Comparison of ENCODE assay signal across 10 cellular contexts in genomic region chr3:8482960-8483665, GRCh38. TPM values are rescaled to one million over a fixed set of nuclear protein-coding genes. Genes with fewer than 3 reads are reported as not detected.
DNase-seq lines count a peak whose midpoint lies in the region; ATAC-seq, FAIRE-seq and TF ChIP-seq lines count a peak whose summit lies in the region.
"Had no signal": no experiment of that assay in that cellular context is flagged by ENCODE, and none has a peak within 500 bp of the region (broad histone marks: within the 10 kb centered on the region; RNA-seq: fewer than 3 reads in every experiment).

No MANE protein-coding gene starts in this region.

- no peaks in the 10 kb centered on the region for H3K9me3 ChIP-seq in pancreas

- H3K27me3 ChIP-seq in BJ (ENCODE audit: control insufficient read depth, insufficient read depth, low read length), result no peaks in the 10 kb centered on the region
- H3K27me3 ChIP-seq in pancreas, result no peaks in the 10 kb centered on the region

- H3K4me1 ChIP-seq in pancreas, result peaks cover 0 to 22% (median 9%) of the 10 kb centered on the region in 3 donors

- H3K27ac ChIP-seq in pancreas, result peak overlapping the region in 3 of 4 donors; percentile 38 to 82 (median 80)

- no peak overlapping the region for H3K27ac Mint-ChIP-seq in endothelial cell (ENCODE audit: unreplicated experiment)
- H3K27ac Mint-ChIP-seq: activated B cell treated with CpG ODN at 0.5 μM for 24 hours had no signal

- 17 to 29% methylated on average over 4 of the region's 4 CpGs for WGBS in pancreas, 2 donors

- ATAC-seq in SK-N-SH treated with all-trans-retinoic acid at 6 μM for 48 hours, result peak; percentile 98
- peak; percentile 91 to 94 (median 93) for ATAC-seq in pancreas

- H3K9me3 Mint-ChIP-seq in endothelial cell (ENCODE audit: unreplicated experiment), result no peaks in the 10 kb centered on the region
- H3K9me3 Mint-ChIP-seq: activated B cell treated with CpG ODN at 0.5 μM for 24 hours had no signal

- no peaks in the 10 kb centered on the region for H3K36me3 Mint-ChIP-seq in endothelial cell (ENCODE audit: low read depth, unreplicated experiment)

- TF ChIP-seq CTCF in BJ (IDR thresholded peaks at IDR 0.05; ENCODE audit: insufficient read depth, low read depth, low read length), result no peak
- TF ChIP-seq CTCF in pancreas (IDR thresholded peaks at IDR 0.05), result no peak
- TF ChIP-seq CTCF in endothelial cell (IDR thresholded peaks at IDR 0.05; ENCODE audit: unreplicated experiment), result no peak

- intact Hi-C loops in pancreas (cut with DNase I), result no loop called here

- no peak for FAIRE-seq in pancreas (lab: Jason Lieb, UNC)

- H3K4me3 ChIP-seq in BJ (ENCODE audit: low read depth, low read length) (no peak overlapping the region), pancreas (no peak overlapping the region)

- DNase-seq in BJ (ENCODE audit: low read depth) (peak; percentile 95), globus pallidus (ENCODE audit: low spot score) (peak; percentile 91), pancreas (peak; percentile 54 to 76 (median 65)), SIG-M5 (lab: John Stamatoyannopoulos, UW) (no peak), endothelial cell (ENCODE audit: low spot score) (no peak), UCSD-AML1 (lab: John Stamatoyannopoulos, UW; ENCODE audit: unreplicated experiment) (no peak)
- DNase-seq in stimulated activated CD4-positive, alpha-beta T cell treated with anti-CD3 and anti-CD28 coated beads, Interleukin-1b, Interleukin-23, amount 100 ng/mL, for 48 hours, result no peak
- DNase-seq: activated B cell treated with CpG ODN at 0.5 μM for 24 hours, mesendoderm had no signal

- no peaks in the 10 kb centered on the region for H3K27me3 Mint-ChIP-seq in endothelial cell (ENCODE audit: unreplicated experiment)
- H3K27me3 Mint-ChIP-seq: activated B cell treated with CpG ODN at 0.5 μM for 24 hours had no signal

- H3K36me3 ChIP-seq in BJ (ENCODE audit: control insufficient read depth, insufficient read depth, low read length), result no peaks in the 10 kb centered on the region
- H3K36me3 ChIP-seq in pancreas, result no peaks in the 10 kb centered on the region

- POLR2A ChIA-PET in BJ (lab: Charles Lee), result interaction anchor here (0.6 to 1.2 kb wide), 3 partner anchors 19 to 229 kb away, joined by 3 to 10 read pairs (median 3); partner anchors contain the start of gene LMCD1

- H3K4me3 Mint-ChIP-seq in endothelial cell (ENCODE audit: unreplicated experiment), result no peak overlapping the region
- H3K4me3 Mint-ChIP-seq: activated B cell treated with CpG ODN at 0.5 μM for 24 hours had no signal

- CTCF ChIA-PET in BJ (lab: Yijun Ruan, JAX), result interaction anchor here (1.1 to 1.5 kb wide), 6 partner anchors 18 to 139 kb away, joined by 3 to 7 read pairs (median 4); partner anchors contain the start of gene LMCD1

- H3K4me1 Mint-ChIP-seq in endothelial cell (ENCODE audit: unreplicated experiment), result peaks cover 4% of the 10 kb centered on the region
- H3K4me1 Mint-ChIP-seq: activated B cell treated with CpG ODN at 0.5 μM for 24 hours had no signal

TF ChIP-seq in SK-N-SH treated with all-trans-retinoic acid at 6 μM for 48 hours, 23 proteins besides CTCF, POLR2A, EP300 and RAD21:
- peak; percentile 58 for TF ChIP-seq ISL1 (CRISPR knock-in tag; IDR thresholded peaks at IDR 0.05)
- peak; percentile 84 for TF ChIP-seq CREB5 (CRISPR knock-in tag; IDR thresholded peaks at IDR 0.05; ENCODE audit: low read depth)
- 0 out of 2 replicates have a peak, but pooled peaks have one; percentile 29 for TF ChIP-seq POU6F1 (CRISPR knock-in tag; IDR thresholded peaks at IDR 0.05; ENCODE audit: borderline replicate concordance, low read depth)
- TF ChIP-seq ZNF70 (CRISPR knock-in tag; IDR thresholded peaks at IDR 0.05), result no peak
- 0 out of 2 replicates have a peak, but pooled peaks have one; percentile 20 for TF ChIP-seq TSHZ2 (CRISPR knock-in tag; IDR thresholded peaks at IDR 0.05)
- TF ChIP-seq RARB (CRISPR knock-in tag; IDR thresholded peaks at IDR 0.05), result no peak
- TF ChIP-seq ESRRG (CRISPR knock-in tag; IDR thresholded peaks at IDR 0.05), result no peak

RNA-seq across cellular contexts. Expression of gene LMCD1, which starts 18.5 kb away (rescaled TPM):
- polyA plus RNA-seq in BJ (2011; rRNA removed) (157 and 168 TPM in 2 replicates), pancreas (10 to 100 TPM; 14.0 to 39.4 TPM)
- 62.4 and 83.3 TPM in 2 replicates for polyA minus RNA-seq in BJ (2011; rRNA and poly(A)+ RNA removed)
- total RNA-seq in pancreas (10 to 100 TPM; 14.4 to 32.0 (median 17.4) TPM), endothelial cell (ENCODE audit: unreplicated experiment) (9.5 TPM)

Comparison
In these comparisons a context has a peak if more than half of its experiments do, and no peak if none do; other contexts are left out.
1. DNase-seq: peak in BJ (single experiment), globus pallidus (single experiment) and pancreas (6 of 6); none in SIG-M5 (single experiment), stimulated activated CD4-positive, alpha-beta T cell treated with anti-CD3 and anti-CD28 coated beads, Interleukin-1b, Interleukin-23, amount 100 ng/mL, for 48 hours (single experiment), endothelial cell (single experiment) and UCSD-AML1 (single experiment).